In the genomic region with DNA sequence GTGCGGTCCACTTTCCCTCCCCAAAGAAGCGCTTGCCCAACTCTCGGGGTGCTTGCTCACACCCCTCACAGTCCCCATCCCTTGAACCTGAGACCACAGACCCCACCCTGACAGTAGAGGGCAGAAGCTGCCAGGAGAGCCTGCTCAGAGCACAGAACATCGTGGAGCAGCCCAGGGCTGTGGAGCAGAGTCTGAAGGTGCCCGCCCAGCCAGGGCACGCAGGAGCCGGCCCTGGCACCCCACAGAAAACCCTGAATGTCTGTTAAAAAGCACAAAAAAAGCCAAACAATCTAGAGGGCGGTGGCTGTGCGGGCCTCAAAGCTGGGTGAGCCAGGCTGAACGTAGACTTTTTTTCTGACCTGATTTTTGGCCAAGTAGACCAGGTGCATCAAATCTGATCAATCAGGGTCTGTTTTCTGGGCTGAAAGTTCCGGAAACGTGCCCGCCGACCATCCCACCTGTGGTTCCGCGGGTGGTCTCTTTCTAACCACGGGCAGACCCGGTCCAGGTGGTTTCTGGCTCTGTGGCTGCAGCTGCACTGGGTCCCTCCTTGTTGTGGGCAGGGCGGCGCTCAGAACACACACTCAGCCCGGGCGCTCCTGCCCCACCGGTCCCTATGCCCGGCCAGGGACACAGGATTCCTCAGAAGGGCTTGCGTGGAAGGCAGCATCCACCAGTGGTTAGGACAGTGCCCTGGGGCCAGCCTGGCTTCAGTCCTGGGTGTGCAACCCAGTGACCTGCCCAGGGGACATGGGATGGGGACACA, we compare ENCODE assay signal across 1 cellular context.
TF ChIP-seq lines count a peak whose summit lies in the region.

No MANE protein-coding gene starts in this region.

TF ChIP-seq in H1, 55 proteins besides CTCF, POLR2A, EP300 and RAD21 (continued from another document):
- TF ChIP-seq RNF2 (IDR thresholded peaks at IDR 0.05; ENCODE audit: borderline replicate concordance, low read depth, low read length, missing control alignments, poor library complexity, severe bottlenecking): no peak
- TF ChIP-seq YY1 (IDR thresholded peaks at IDR 0.05; ENCODE audit: low read depth, low read length): no peak
- TF ChIP-seq KDM5A (IDR thresholded peaks at IDR 0.05; ENCODE audit: low read length): no peak
- TF ChIP-seq KDM4A (IDR thresholded peaks at IDR 0.05; ENCODE audit: low read depth, low read length, severe bottlenecking): no peak
- TF ChIP-seq CREB1 (IDR thresholded peaks at IDR 0.05): no peak
